In the genomic region with DNA sequence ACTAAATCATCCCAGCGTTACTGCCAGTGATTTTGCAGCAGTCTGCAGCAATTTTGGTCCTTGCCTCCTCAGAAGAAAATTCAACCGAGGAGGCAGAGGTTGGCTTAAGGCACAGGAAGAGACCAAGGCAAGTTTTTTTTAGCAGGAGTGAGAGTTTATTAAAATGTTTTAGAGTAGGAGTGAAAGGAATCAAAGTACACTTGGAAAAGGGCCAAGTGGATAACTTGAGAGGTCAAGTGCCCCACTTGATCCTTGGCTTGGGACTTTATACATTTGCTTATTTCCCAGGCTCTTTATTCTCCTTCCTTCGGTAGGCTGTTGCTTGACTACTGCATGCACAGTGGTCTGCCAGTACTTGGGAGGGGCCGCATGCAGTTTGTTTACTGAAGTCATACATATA, we compare ENCODE assay signal across 9 cellular contexts. TPM values are rescaled to one million over a fixed set of nuclear protein-coding genes. Genes with fewer than 3 reads are reported as not detected.
"Had no signal": no experiment of that assay in that cellular context is flagged by ENCODE, and none has a peak within 500 bp of the region (broad histone marks: within the 10 kb centered on the region; RNA-seq: fewer than 3 reads in every experiment).

No MANE protein-coding gene starts in this region.

- DNase-seq: GM23248, GOT3, H7, KG1 had no signal

- H2AFZ ChIP-seq: GM23248 had no signal

- ATAC-seq: HCT116 had no signal

- H3K27me3 Mint-ChIP-seq: IgD-negative memory B cell had no signal

- H3K9ac ChIP-seq: GM23248 had no signal

- H3K4me3 ChIP-seq: GM23248, HAP-1 had no signal

- H3K27ac ChIP-seq: GM23248 had no signal

- FAIRE-seq: HTR-8/SVneo had no signal

- H3K27ac Mint-ChIP-seq: IgD-negative memory B cell had no signal

RNA-seq across cellular contexts. Expression of a gene that starts 2.9 kb away (rescaled TPM):
- total RNA-seq: HT-29 had no signal
